In the genomic region with DNA sequence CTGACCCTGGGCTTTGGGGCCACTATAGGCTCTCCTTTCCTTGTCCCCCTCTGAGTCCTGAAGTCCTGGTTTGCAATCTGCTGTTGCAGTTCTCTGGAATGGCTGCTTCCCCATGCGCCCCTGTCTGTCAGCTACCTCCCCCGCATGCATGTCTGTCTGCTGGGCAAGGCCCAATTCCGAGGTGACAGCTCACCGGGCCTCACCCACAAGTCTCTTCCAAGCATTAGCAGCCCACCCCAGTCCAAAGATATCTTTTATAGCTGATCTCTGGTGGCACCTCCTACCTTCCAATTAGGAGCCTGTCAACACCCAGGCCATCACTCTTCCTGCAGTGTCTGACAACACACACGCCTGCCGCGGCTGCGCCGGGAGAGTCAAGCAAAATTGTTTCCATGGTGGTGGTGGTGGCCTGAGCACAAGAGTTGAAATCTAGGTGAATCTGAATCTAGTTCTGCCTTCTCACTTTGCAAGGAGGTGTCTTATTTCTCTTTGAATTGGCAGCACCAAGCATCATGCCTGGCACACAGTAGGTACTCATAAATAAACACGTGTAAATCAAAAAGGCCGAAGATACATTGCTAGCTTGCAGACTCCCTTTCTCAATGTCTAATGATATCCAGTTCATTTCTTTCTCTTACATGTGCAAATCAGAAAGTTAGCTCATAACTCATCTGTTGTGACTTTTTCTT, we compare ENCODE assay signal across 1 cellular context.
TF ChIP-seq lines count a peak whose summit lies in the region.

No MANE protein-coding gene starts in this region.

TF ChIP-seq in GM23338, 12 proteins besides CTCF, POLR2A, EP300 and RAD21 (continued from another document):
- TF ChIP-seq, protein P1, sequence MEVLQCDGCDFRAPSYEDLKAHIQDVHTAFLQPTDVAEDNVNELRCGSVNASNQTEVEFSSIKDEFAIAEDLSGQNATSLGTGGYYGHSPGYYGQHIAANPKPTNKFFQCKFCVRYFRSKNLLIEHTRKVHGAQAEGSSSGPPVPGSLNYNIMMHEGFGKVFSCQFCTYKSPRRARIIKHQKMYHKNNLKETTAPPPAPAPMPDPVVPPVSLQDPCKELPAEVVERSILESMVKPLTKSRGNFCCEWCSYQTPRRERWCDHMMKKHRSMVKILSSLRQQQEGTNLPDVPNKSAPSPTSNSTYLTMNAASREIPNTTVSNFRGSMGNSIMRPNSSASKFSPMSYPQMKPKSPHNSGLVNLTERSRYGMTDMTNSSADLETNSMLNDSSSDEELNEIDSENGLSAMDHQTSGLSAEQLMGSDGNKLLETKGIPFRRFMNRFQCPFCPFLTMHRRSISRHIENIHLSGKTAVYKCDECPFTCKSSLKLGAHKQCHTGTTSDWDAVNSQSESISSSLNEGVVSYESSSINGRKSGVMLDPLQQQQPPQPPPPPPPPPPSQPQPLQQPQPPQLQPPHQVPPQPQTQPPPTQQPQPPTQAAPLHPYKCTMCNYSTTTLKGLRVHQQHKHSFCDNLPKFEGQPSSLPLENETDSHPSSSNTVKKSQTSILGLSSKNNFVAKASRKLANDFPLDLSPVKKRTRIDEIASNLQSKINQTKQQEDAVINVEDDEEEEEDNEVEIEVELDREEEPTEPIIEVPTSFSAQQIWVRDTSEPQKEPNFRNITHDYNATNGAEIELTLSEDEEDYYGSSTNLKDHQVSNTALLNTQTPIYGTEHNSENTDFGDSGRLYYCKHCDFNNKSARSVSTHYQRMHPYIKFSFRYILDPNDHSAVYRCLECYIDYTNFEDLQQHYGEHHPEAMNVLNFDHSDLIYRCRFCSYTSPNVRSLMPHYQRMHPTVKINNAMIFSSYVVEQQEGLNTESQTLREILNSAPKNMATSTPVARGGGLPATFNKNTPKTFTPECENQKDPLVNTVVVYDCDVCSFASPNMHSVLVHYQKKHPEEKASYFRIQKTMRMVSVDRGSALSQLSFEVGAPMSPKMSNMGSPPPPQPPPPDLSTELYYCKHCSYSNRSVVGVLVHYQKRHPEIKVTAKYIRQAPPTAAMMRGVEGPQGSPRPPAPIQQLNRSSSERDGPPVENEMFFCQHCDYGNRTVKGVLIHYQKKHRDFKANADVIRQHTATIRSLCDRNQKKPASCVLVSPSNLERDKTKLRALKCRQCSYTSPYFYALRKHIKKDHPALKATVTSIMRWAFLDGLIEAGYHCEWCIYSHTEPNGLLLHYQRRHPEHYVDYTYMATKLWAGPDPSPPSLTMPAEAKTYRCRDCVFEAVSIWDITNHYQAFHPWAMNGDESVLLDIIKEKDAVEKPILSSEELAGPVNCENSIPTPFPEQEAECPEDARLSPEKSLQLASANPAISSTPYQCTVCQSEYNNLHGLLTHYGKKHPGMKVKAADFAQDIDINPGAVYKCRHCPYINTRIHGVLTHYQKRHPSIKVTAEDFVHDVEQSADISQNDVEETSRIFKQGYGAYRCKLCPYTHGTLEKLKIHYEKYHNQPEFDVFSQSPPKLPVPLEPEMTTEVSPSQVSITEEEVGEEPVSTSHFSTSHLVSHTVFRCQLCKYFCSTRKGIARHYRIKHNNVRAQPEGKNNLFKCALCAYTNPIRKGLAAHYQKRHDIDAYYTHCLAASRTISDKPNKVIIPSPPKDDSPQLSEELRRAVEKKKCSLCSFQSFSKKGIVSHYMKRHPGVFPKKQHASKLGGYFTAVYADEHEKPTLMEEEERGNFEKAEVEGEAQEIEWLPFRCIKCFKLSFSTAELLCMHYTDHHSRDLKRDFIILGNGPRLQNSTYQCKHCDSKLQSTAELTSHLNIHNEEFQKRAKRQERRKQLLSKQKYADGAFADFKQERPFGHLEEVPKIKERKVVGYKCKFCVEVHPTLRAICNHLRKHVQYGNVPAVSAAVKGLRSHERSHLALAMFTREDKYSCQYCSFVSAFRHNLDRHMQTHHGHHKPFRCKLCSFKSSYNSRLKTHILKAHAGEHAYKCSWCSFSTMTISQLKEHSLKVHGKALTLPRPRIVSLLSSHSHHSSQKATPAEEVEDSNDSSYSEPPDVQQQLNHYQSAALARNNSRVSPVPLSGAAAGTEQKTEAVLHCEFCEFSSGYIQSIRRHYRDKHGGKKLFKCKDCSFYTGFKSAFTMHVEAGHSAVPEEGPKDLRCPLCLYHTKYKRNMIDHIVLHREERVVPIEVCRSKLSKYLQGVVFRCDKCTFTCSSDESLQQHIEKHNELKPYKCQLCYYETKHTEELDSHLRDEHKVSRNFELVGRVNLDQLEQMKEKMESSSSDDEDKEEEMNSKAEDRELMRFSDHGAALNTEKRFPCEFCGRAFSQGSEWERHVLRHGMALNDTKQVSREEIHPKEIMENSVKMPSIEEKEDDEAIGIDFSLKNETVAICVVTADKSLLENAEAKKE (CRISPR knock-in tag; IDR thresholded peaks at IDR 0.05): no peak
- no peak for TF ChIP-seq JUNB (IDR thresholded peaks at IDR 0.05; ENCODE audit: unreplicated experiment)
- no peak for TF ChIP-seq POLR2AphosphoS5 (IDR thresholded peaks at IDR 0.05; ENCODE audit: low read depth)
